Comparison of ENCODE assay signal across 8 cellular contexts in the genomic region with DNA sequence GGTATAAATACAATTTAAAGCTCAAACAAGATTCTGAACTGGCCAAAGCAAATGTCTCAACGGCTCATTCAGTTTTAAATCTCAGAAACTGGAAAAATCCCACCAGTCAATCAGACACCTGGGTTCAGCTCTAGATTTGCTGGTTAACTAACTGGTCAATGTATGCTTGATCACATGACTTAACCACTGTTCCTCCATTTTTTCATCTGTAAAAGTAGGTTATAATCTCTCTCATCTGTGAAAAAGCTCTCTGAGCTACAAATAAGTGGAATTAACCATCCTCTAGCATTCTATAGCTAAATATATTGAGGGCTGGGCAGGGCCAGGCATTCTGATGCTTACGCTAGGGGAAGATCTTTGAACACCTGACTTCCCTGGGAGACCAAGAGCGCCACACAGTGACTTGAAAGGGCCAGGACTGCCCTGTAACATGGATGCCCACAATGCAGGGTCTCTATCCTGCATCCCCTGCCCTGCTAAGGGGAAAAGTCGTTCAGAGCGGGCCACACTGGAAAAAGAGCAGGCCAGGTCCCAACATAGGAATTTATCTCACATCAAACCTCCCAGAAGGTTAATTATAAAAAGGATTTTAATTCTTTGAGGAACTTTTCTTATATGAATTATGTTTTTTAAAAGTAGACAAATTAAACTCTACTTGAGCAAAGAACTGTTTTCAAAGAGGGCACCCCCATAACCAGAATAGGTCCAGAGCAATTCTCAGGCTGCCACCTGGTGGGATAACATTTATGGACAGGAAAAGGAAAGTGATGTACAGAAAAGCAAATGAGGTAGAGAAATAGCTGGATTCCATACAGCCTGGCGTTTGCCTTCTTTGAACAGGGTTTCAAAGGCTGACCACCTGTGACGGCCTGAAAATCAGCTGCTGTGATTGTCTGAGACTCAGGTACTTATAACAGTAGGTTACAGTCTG. TPM values are rescaled to one million over a fixed set of nuclear protein-coding genes. Genes with fewer than 3 reads are reported as not detected.
DNase-seq lines count a peak whose midpoint lies in the region; ATAC-seq and TF ChIP-seq lines count a peak whose summit lies in the region.

No MANE protein-coding gene starts in this region.

- H3K4me1 Mint-ChIP-seq in stimulated activated naive CD8-positive, alpha-beta T cell treated with anti-CD3 and anti-CD28 coated beads, Interleukin-15, amount 100 ng/mL, for 72 hours = peaks cover 39% of the 10 kb centered on the region

- H3K27ac ChIP-seq in breast epithelium = no peak overlapping the region

- H3K9me3 Mint-ChIP-seq in stimulated activated naive CD8-positive, alpha-beta T cell treated with anti-CD3 and anti-CD28 coated beads, Interleukin-15, amount 100 ng/mL, for 72 hours = no peaks in the 10 kb centered on the region

- H3K4me1 ChIP-seq in breast epithelium = peaks cover 3 to 16% of the 10 kb centered on the region in 2 donors

- intact Hi-C loops in breast epithelium (cut with DNase I; ENCODE audit: low total_unique reads) = no loop called here

- TF ChIP-seq CTCF in breast epithelium (IDR thresholded peaks at IDR 0.05) (peak in 1 of 3 donors; percentile 14), kidney epithelial cell (IDR thresholded peaks at IDR 0.05; ENCODE audit: insufficient read depth, low read length, poor library complexity, severe bottlenecking) (peak; percentile 44)

- H3K36me3 ChIP-seq in breast epithelium = no peaks in the 10 kb centered on the region
- H3K36me3 ChIP-seq in kidney epithelial cell (ENCODE audit: control insufficient read depth, insufficient read depth, low read length) = no peaks in the 10 kb centered on the region

- H3K4me3 ChIP-seq in breast epithelium (peak overlapping the region in 2 of 3 donors; percentile 90 to 97), kidney epithelial cell (ENCODE audit: low read depth, low read length) (peak overlapping the region; percentile 84)

- no peak for TF ChIP-seq POLR2A in breast epithelium (IDR thresholded peaks at IDR 0.05)

- no peaks in the 10 kb centered on the region for H3K9me3 ChIP-seq in breast epithelium

- H3K27me3 Mint-ChIP-seq in stimulated activated naive CD8-positive, alpha-beta T cell treated with anti-CD3 and anti-CD28 coated beads, Interleukin-15, amount 100 ng/mL, for 72 hours = peaks cover 10% of the 10 kb centered on the region

- H3K27me3 ChIP-seq in breast epithelium (no peaks in the 10 kb centered on the region), kidney epithelial cell (ENCODE audit: control insufficient read depth, insufficient read depth, low read length) (no peaks in the 10 kb centered on the region)

- DNase-seq in CD1c-positive myeloid dendritic cell (ENCODE audit: extremely low spot score) = peak; percentile 23
- DNase-seq in RKO (ENCODE audit: low spot score) = peak; percentile 80
- DNase-seq in breast epithelium (ENCODE audit: low spot score in 2 of 2) = no peak
- DNase-seq in kidney epithelial cell (ENCODE audit: low read depth) = no peak
- peak; percentile 43 to 52 for DNase-seq in stimulated activated naive CD8-positive, alpha-beta T cell treated with anti-CD3 and anti-CD28 coated beads, Interleukin-15, amount 100 ng/mL, for 72 hours
- DNase-seq in 8988T = no peak

- peak overlapping the region; percentile 82 to 97 for H3K4me3 Mint-ChIP-seq in stimulated activated naive CD8-positive, alpha-beta T cell treated with anti-CD3 and anti-CD28 coated beads, Interleukin-15, amount 100 ng/mL, for 72 hours

- H3K27ac Mint-ChIP-seq in stimulated activated naive CD8-positive, alpha-beta T cell treated with anti-CD3 and anti-CD28 coated beads, Interleukin-15, amount 100 ng/mL, for 72 hours = peak overlapping the region in 1 of 2 donors; percentile 46

- ATAC-seq in GM18511 (IDR thresholded peaks at IDR 0.05; ENCODE audit: unreplicated experiment) (peak; percentile 38), HG03571 (IDR thresholded peaks at IDR 0.05; ENCODE audit: unreplicated experiment) (peak; percentile 31)
- peak; percentile 16 for ATAC-seq in stimulated activated naive CD8-positive, alpha-beta T cell treated with anti-CD3 and anti-CD28 coated beads, Interleukin-15, amount 100 ng/mL, for 72 hours

RNA-seq across cellular contexts. Expression of a gene that starts 1.8 kb away (rescaled TPM):
- total RNA-seq in breast epithelium (10 to 100 TPM in 2 of 3 donors, 1 to 10 TPM in 1; 8.5 to 17.0 (median 13.4) TPM), kidney epithelial cell (18.8 and 22.2 TPM in 2 replicates)

RNA-seq across cellular contexts. Expression of a gene that starts 22.0 kb away (rescaled TPM):
- total RNA-seq in breast epithelium (10 to 100 TPM; 27.4 to 49.5 (median 43.6) TPM), kidney epithelial cell (17.4 and 20.4 TPM in 2 replicates)

RNA-seq across cellular contexts. Expression of a gene that starts 44.8 kb away (rescaled TPM):
- 10 to 100 TPM; 22.2 to 42.3 (median 27.5) TPM for total RNA-seq in breast epithelium
- total RNA-seq in kidney epithelial cell = 17.8 and 20.7 TPM in 2 replicates

Comparison
In these comparisons a context has a peak if more than half of its experiments do, and no peak if none do; other contexts are left out.
1. DNase-seq: peak in CD1c-positive myeloid dendritic cell (single experiment), RKO (single experiment) and stimulated activated naive CD8-positive, alpha-beta T cell treated with anti-CD3 and anti-CD28 coated beads, Interleukin-15, amount 100 ng/mL, for 72 hours (2 of 2); none in breast epithelium (0 of 2), kidney epithelial cell (single experiment) and 8988T (single experiment).
2. Peak in every context shown above with its lines, with median percentiles within 50 percentile points of each other: ATAC-seq.